In the genomic region with DNA sequence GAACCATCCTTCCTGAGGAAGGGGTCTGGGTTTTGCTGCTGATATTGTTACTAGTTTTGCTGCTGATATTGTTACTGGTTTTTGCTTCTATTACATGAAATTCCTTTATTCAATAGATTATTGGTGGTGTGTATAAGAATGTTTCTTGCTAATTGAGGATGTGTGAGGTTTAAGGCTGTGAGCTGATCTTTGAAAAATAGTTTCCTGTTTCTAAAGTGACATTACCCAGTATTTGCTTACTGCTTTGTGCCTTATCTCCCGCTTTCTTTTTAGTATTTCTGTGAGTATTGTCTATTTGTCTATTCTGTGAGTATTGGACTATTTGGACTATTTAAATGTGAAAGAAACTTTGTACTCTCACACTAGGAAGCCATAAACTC, we compare ENCODE assay signal across 9 cellular contexts. TPM values are rescaled to one million over a fixed set of nuclear protein-coding genes. Genes with fewer than 3 reads are reported as not detected.
DNase-seq lines count a peak whose midpoint lies in the region; ATAC-seq, FAIRE-seq and TF ChIP-seq lines count a peak whose summit lies in the region.
"Had no signal": no experiment of that assay in that cellular context is flagged by ENCODE, and none has a peak within 500 bp of the region (broad histone marks: within the 10 kb centered on the region; RNA-seq: fewer than 3 reads in every experiment).

No MANE protein-coding gene starts in this region.

- peak overlapping the region; percentile 74 to 94 (median 84) for H3K9ac ChIP-seq in BLaER1 treated with 17β-estradiol and CSF1 and Interleukin-3, amounts not matched to agents 10 nM and 100 nM
- peak overlapping the region; percentile 12 for H3K9ac ChIP-seq in endothelial cell of umbilical vein (replicated peaks; ENCODE audit: extremely low read depth, insufficient read depth, low read length)

- ATAC-seq in HG02759 (IDR thresholded peaks at IDR 0.05; ENCODE audit: unreplicated experiment): no peak

- POLR2A ChIA-PET in endothelial cell of umbilical vein (lab: Charles Lee): no interaction called here

- peak overlapping the region; percentile 79 for H2AFZ ChIP-seq in endothelial cell of umbilical vein (ENCODE audit: low read depth, low read length)

- peaks cover 67 to 84% (median 74%) of the 10 kb centered on the region in 10 experiments for H3K4me1 ChIP-seq in BLaER1 treated with 17β-estradiol and CSF1 and Interleukin-3, amounts not matched to agents 10 nM and 100 nM
- H3K4me1 ChIP-seq in SJCRH30 (peaks cover 16% of the 10 kb centered on the region), endothelial cell of umbilical vein (ENCODE audit: control insufficient read depth, extremely low read depth, insufficient read depth, low read length) (peaks cover 22% of the 10 kb centered on the region), ovary (ENCODE audit: insufficient read depth) (peaks cover 28% of the 10 kb centered on the region)

- DNase-seq in SJCRH30: no peak
- no peak for DNase-seq in endothelial cell of umbilical vein (ENCODE audit: low read depth, low spot score)
- DNase-seq in ovary: no peak
- DNase-seq in NCI-H1694 (lab: John Stamatoyannopoulos, UW): no peak
- no peak for DNase-seq in DMS114 treated with DMSO at 0.1 percent for 48 hours (lab: John Stamatoyannopoulos, UW; ENCODE audit: unreplicated experiment)
- no peak for DNase-seq in WERI-Rb-1
- DNase-seq: NCI-H2171 treated with DMSO at 0.1 percent for 48 hours had no signal

- WGBS in ovary, 3 donors: 9 to 29% (median 17%) methylated on average over 1 of the region's 1 CpG

- no peak for TF ChIP-seq EP300 in ovary (IDR thresholded peaks at IDR 0.05)

- peak overlapping the region; percentile 84 to 97 (median 91) for H3K27ac ChIP-seq in BLaER1 treated with 17β-estradiol and CSF1 and Interleukin-3, amounts not matched to agents 10 nM and 100 nM
- H3K27ac ChIP-seq in SJCRH30: peak overlapping the region; percentile 47
- H3K27ac ChIP-seq in endothelial cell of umbilical vein (ENCODE audit: insufficient read depth, low read depth, low read length): no peak overlapping the region
- H3K27ac ChIP-seq in ovary: peak overlapping the region; percentile 87 to 93
- H3K27ac ChIP-seq in WERI-Rb-1: no peak overlapping the region

- intact Hi-C loops in endothelial cell of umbilical vein (cut with micrococcal nuclease): no loop called here
- intact Hi-C loops in ovary (cut with DNase I): no loop called here

- no peaks in the 10 kb centered on the region for H3K36me3 ChIP-seq in BLaER1 treated with 17β-estradiol and CSF1 and Interleukin-3, amounts not matched to agents 10 nM and 100 nM
- H3K36me3 ChIP-seq in SJCRH30 (no peaks in the 10 kb centered on the region), endothelial cell of umbilical vein (ENCODE audit: control insufficient read depth in 2 of 2, extremely low read depth in 1 of 2, insufficient read depth in 2 of 2, low read length in 2 of 2) (no peaks in the 10 kb centered on the region), ovary (no peaks in the 10 kb centered on the region), WERI-Rb-1 (no peaks in the 10 kb centered on the region)

- H3K9me1 ChIP-seq in endothelial cell of umbilical vein (replicated peaks; ENCODE audit: control insufficient read depth, extremely low read depth, insufficient read depth, low read length): no peaks in the 10 kb centered on the region

- no peaks in the 10 kb centered on the region for H4K20me1 ChIP-seq in BLaER1 treated with 17β-estradiol and CSF1 and Interleukin-3, amounts not matched to agents 10 nM and 100 nM
- H4K20me1 ChIP-seq in endothelial cell of umbilical vein (replicated peaks; ENCODE audit: control insufficient read depth, extremely low read depth, insufficient read depth, low read length): no peaks in the 10 kb centered on the region

- TF ChIP-seq CTCF in endothelial cell of umbilical vein (IDR thresholded peaks at IDR 0.05; ENCODE audit: extremely low read depth in 1 of 2, insufficient read depth in 1 of 2, low read depth in 1 of 2, low read length in 2 of 2): no peak
- no peak for TF ChIP-seq CTCF in ovary (IDR thresholded peaks at IDR 0.05)
- TF ChIP-seq CTCF in WERI-Rb-1 (IDR thresholded peaks at IDR 0.05; ENCODE audit: low read depth, low read length): no peak

- dilution Hi-C loops in endothelial cell of umbilical vein (cut with MboI; ENCODE audit: extremely low pct_ligation_motif_present, low sequenced_read_pairs): no loop called here

- TF ChIP-seq POLR2A in endothelial cell of umbilical vein (IDR thresholded peaks at IDR 0.05; ENCODE audit: low read depth, low read length) (no peak), ovary (IDR thresholded peaks at IDR 0.05) (no peak)

- no peaks in the 10 kb centered on the region for H3K79me2 ChIP-seq in endothelial cell of umbilical vein (ENCODE audit: control insufficient read depth, insufficient read depth, low read length)

- H3K4me3 ChIP-seq in BLaER1 treated with 17β-estradiol and CSF1 and Interleukin-3, amounts not matched to agents 10 nM and 100 nM: peak overlapping the region; percentile 43 to 76 (median 60); a peak in 19 of 20 replicates
- H3K4me3 ChIP-seq in SJCRH30: peak overlapping the region; percentile 58
- peak overlapping the region in 1 of 3 experiments; percentile 58 for H3K4me3 ChIP-seq in endothelial cell of umbilical vein (replicated peaks in 1 of 3; ENCODE audit: insufficient read depth in 1 of 3, low read depth in 1 of 3, low read length in 3 of 3)
- H3K4me3 ChIP-seq in ovary: no peak overlapping the region
- no peak overlapping the region for H3K4me3 ChIP-seq in WERI-Rb-1 (ENCODE audit: low read depth, low read length)

- H3K27me3 ChIP-seq in BLaER1 treated with 17β-estradiol and CSF1 and Interleukin-3, amounts not matched to agents 10 nM and 100 nM: no peaks in the 10 kb centered on the region
- no peaks in the 10 kb centered on the region for H3K27me3 ChIP-seq in SJCRH30
- H3K27me3 ChIP-seq in endothelial cell of umbilical vein (ENCODE audit: control insufficient read depth in 2 of 2, insufficient read depth in 2 of 2, low read length in 2 of 2): no peaks in the 10 kb centered on the region
- H3K27me3 ChIP-seq in ovary: no peaks in the 10 kb centered on the region
- H3K27me3 ChIP-seq in WERI-Rb-1 (ENCODE audit: insufficient read depth, low read depth, severe bottlenecking): no peaks in the 10 kb centered on the region

- peak overlapping the region; percentile 88 to 99 (median 95) for H3K4me2 ChIP-seq in BLaER1 treated with 17β-estradiol and CSF1 and Interleukin-3, amounts not matched to agents 10 nM and 100 nM
- peak overlapping the region; percentile 72 for H3K4me2 ChIP-seq in endothelial cell of umbilical vein (ENCODE audit: insufficient read depth, low read length)

- BruUV-seq in endothelial cell of umbilical vein (replicated peaks; lab: Mats Ljungman, UMichigan): no TSS peak

- CTCF ChIA-PET in endothelial cell of umbilical vein (lab: Charles Lee): interaction anchor here (1.2 to 2.0 kb wide), 4 partner anchors 10 to 42 kb away, joined by 3 to 9 read pairs (median 4); no protein-coding TSS in a partner anchor

- FAIRE-seq in endothelial cell of umbilical vein (lab: Jason Lieb, UNC): no peak

- H3K9me3 ChIP-seq in BLaER1 treated with 17β-estradiol and CSF1 and Interleukin-3, amounts not matched to agents 10 nM and 100 nM (replicated peaks in 1 of 11): no peaks in the 10 kb centered on the region
- H3K9me3 ChIP-seq in SJCRH30 (replicated peaks) (no peaks in the 10 kb centered on the region), endothelial cell of umbilical vein (replicated peaks; ENCODE audit: control insufficient read depth, insufficient read depth, low read length) (no peaks in the 10 kb centered on the region), ovary (no peaks in the 10 kb centered on the region), WERI-Rb-1 (ENCODE audit: severe bottlenecking) (no peaks in the 10 kb centered on the region)

TF ChIP-seq in endothelial cell of umbilical vein, 7 proteins besides CTCF, POLR2A, EP300 and RAD21:
- TF ChIP-seq POLR2AphosphoS5 (IDR thresholded peaks at IDR 0.05; ENCODE audit: insufficient read depth, low read depth, low read length): no peak

RNA-seq across cellular contexts. Expression of a gene that starts 38.2 kb away (rescaled TPM):
- total RNA-seq in SJCRH30 (2014; rRNA removed; shearing (Covaris generic)): 0.05 TPM in 1 of 2 replicates, not detected in the other
- total RNA-seq in endothelial cell of umbilical vein (not detected in 2 replicates), ovary (under 1 TPM in 4 of 7 donors, not detected in 3; 0.12 to 0.27 (median 0.19) TPM)
- polyA plus RNA-seq in endothelial cell of umbilical vein (not detected in 2 replicates), ovary (1 to 10 TPM in 1 of 2 donors, under 1 TPM in 1; 0.39 to 1.6 TPM)
- polyA plus RNA-seq in endothelial cell of umbilical vein (2011; cell fraction: cytosol; rRNA removed): not detected in 2 replicates
- not detected in 2 replicates for polyA plus RNA-seq in endothelial cell of umbilical vein (2011; cell fraction: nucleus; rRNA removed)
- not detected in 2 replicates for polyA plus RNA-seq in endothelial cell of umbilical vein (2012)
- polyA minus RNA-seq in endothelial cell of umbilical vein: not detected in 2 replicates
- not detected for polyA minus RNA-seq in endothelial cell of umbilical vein (2011; cell fraction: cytosol; rRNA and poly(A)+ RNA removed)
- polyA minus RNA-seq in endothelial cell of umbilical vein (2011; cell fraction: nucleus; rRNA and poly(A)+ RNA removed): not detected in 2 replicates

Comparison
In these comparisons a context has a peak if more than half of its experiments do, and no peak if none do; other contexts are left out.
1. H3K27ac ChIP-seq: peak in BLaER1 treated with 17β-estradiol and CSF1 and Interleukin-3, amounts not matched to agents 10 nM and 100 nM (11 of 11), SJCRH30 (single experiment) and ovary (2 of 2); none in endothelial cell of umbilical vein (single experiment) and WERI-Rb-1 (single experiment).
2. H3K4me3 ChIP-seq: peak in BLaER1 treated with 17β-estradiol and CSF1 and Interleukin-3, amounts not matched to agents 10 nM and 100 nM (10 of 10) and SJCRH30 (single experiment); none in ovary (single experiment) and WERI-Rb-1 (single experiment).